Comparison of ENCODE assay signal across 8 cellular contexts in genomic region chr19:10120538-10121198, GRCh38. TPM values are rescaled to one million over a fixed set of nuclear protein-coding genes. Genes with fewer than 3 reads are reported as not detected.
A peak's percentile ranks its signal among the peaks of the same experiment; 100 is the strongest.
DNase-seq lines count a peak whose midpoint lies in the region; ATAC-seq and TF ChIP-seq lines count a peak whose summit lies in the region.

No MANE protein-coding gene starts in this region.

- H3K4me1 ChIP-seq in RWPE2 (ENCODE audit: insufficient read depth, poor library complexity, severe bottlenecking) (peaks cover 9% of the 10 kb centered on the region), esophagus muscularis mucosa (peaks cover 18 to 39% (median 33%) of the 10 kb centered on the region in 4 donors), sigmoid colon (peaks cover 0 to 30% (median 16%) of the 10 kb centered on the region in 4 donors)

- H3K9me3 ChIP-seq in RWPE2 (ENCODE audit: severe bottlenecking), result no peaks in the 10 kb centered on the region
- no peaks in the 10 kb centered on the region for H3K9me3 ChIP-seq in esophagus muscularis mucosa
- no peaks in the 10 kb centered on the region for H3K9me3 ChIP-seq in sigmoid colon

- TF ChIP-seq POLR2A in esophagus muscularis mucosa (IDR thresholded peaks at IDR 0.05; ENCODE audit: low read depth) (no peak), sigmoid colon (IDR thresholded peaks at IDR 0.05) (no peak)

- 76% methylated on average over 9 of the region's 9 CpGs for WGBS in esophagus muscularis mucosa
- WGBS in sigmoid colon, 2 donors, result 62 to 75% methylated on average over 9 of the region's 9 CpGs

- peaks cover 33% of the 10 kb centered on the region for H3K36me3 ChIP-seq in RWPE2 (ENCODE audit: low read depth)
- H3K36me3 ChIP-seq in esophagus muscularis mucosa, result peaks cover 24 to 34% (median 31%) of the 10 kb centered on the region in 4 donors
- peaks cover 16 to 29% (median 23%) of the 10 kb centered on the region in 4 donors for H3K36me3 ChIP-seq in sigmoid colon

- intact Hi-C loops in esophagus muscularis mucosa (cut with DNase I) (no loop called here), sigmoid colon (cut with DNase I) (no loop called here)

- DNase-seq in Daoy (ENCODE audit: low read depth) (peak; percentile 62), RWPE2 (ENCODE audit: low spot score) (no peak), esophagus muscularis mucosa (ENCODE audit: extremely low spot score) (no peak), sigmoid colon (no peak), hypothalamus (lab: John Stamatoyannopoulos, UW) (no peak), omental fat pad (ENCODE audit: low spot score) (no peak), Kasumi-1 (lab: John Stamatoyannopoulos, UW) (no peak)

- peak overlapping the region; percentile 15 for H3K4me3 ChIP-seq in RWPE2 (ENCODE audit: severe bottlenecking)
- peak overlapping the region in 3 of 4 donors; percentile 87 to 94 (median 93) for H3K4me3 ChIP-seq in esophagus muscularis mucosa
- H3K4me3 ChIP-seq in sigmoid colon, result no peak overlapping the region

- TF ChIP-seq EP300 in esophagus muscularis mucosa (IDR thresholded peaks at IDR 0.05) (no peak), sigmoid colon (IDR thresholded peaks at IDR 0.05) (no peak)

- H3K27ac ChIP-seq in RWPE2 (ENCODE audit: poor library complexity, severe bottlenecking) (peak overlapping the region; percentile 54), esophagus muscularis mucosa (replicated peaks in 1 of 4) (peak overlapping the region in 3 of 4 donors; percentile 44 to 88 (median 83)), sigmoid colon (peak overlapping the region; percentile 37 to 88 (median 79))

- H3K27me3 ChIP-seq in RWPE2 (ENCODE audit: insufficient read depth, poor library complexity, severe bottlenecking) (no peaks in the 10 kb centered on the region), esophagus muscularis mucosa (no peaks in the 10 kb centered on the region), sigmoid colon (no peaks in the 10 kb centered on the region)

- ATAC-seq in RWPE2 (ENCODE audit: low read depth) (peak; percentile 52; the same call in 2 of the 3 replicates), HG02623 (IDR thresholded peaks at IDR 0.05; ENCODE audit: unreplicated experiment) (no peak), omental fat pad (ENCODE audit: low FRiP score) (no peak)

- TF ChIP-seq CTCF in RWPE2 (IDR thresholded peaks at IDR 0.05; ENCODE audit: poor library complexity, severe bottlenecking) (no peak), esophagus muscularis mucosa (IDR thresholded peaks at IDR 0.05) (no peak), sigmoid colon (IDR thresholded peaks at IDR 0.05) (no peak), omental fat pad (IDR thresholded peaks at IDR 0.05) (no peak)

RNA-seq across cellular contexts. Expression of gene EIF3G, which starts 1.0 kb away (rescaled TPM):
- 376 and 400 TPM in 2 replicates for total RNA-seq in Daoy (2014; rRNA removed; shearing (Covaris generic))
- total RNA-seq in esophagus muscularis mucosa (100 to 1,000 TPM; 220 to 344 (median 305) TPM), sigmoid colon (100 to 1,000 TPM; 278 to 392 (median 336) TPM), omental fat pad (100 to 1,000 TPM; 223 to 282 (median 242) TPM)
- polyA plus RNA-seq in sigmoid colon, result 100 to 1,000 TPM; 103 to 210 (median 202) TPM

RNA-seq across cellular contexts. Expression of gene P2RY11, which starts 9.2 kb away (rescaled TPM):
- 3.4 and 3.6 TPM in 2 replicates for total RNA-seq in Daoy (2014; rRNA removed; shearing (Covaris generic))
- total RNA-seq in esophagus muscularis mucosa (10 to 100 TPM in 1 of 4 donors, 1 to 10 TPM in 3; 4.9 to 11.3 (median 8.5) TPM), sigmoid colon (10 to 100 TPM in 1 of 4 donors, 1 to 10 TPM in 3; 2.9 to 10.3 (median 6.3) TPM), omental fat pad (10 to 100 TPM in 1 of 4 donors, 1 to 10 TPM in 3; 2.7 to 18.7 (median 4.7) TPM)
- polyA plus RNA-seq in sigmoid colon, result 10 to 100 TPM in 1 of 3 donors, 1 to 10 TPM in 2; 1.2 to 18.5 (median 1.8) TPM

RNA-seq across cellular contexts. Expression of gene PPAN, which starts 14.5 kb away (rescaled TPM):
- 55.3 and 68.6 TPM in 2 replicates for total RNA-seq in Daoy (2014; rRNA removed; shearing (Covaris generic))
- total RNA-seq in esophagus muscularis mucosa, result 10 to 100 TPM; 22.7 to 39.3 (median 29.1) TPM
- total RNA-seq in sigmoid colon, result 10 to 100 TPM; 24.6 to 29.1 (median 25.8) TPM
- 10 to 100 TPM; 16.2 to 58.7 (median 18.5) TPM for polyA plus RNA-seq in sigmoid colon
- total RNA-seq in omental fat pad, result 10 to 100 TPM; 25.0 to 79.7 (median 32.0) TPM

RNA-seq across cellular contexts. Expression of gene ANGPTL6, which starts 18.2 kb away (rescaled TPM):
- 0.69 TPM in 1 of 2 replicates, not detected in the other for total RNA-seq in Daoy (2014; rRNA removed; shearing (Covaris generic))
- total RNA-seq in esophagus muscularis mucosa, result not detected
- total RNA-seq in sigmoid colon, result not detected
- polyA plus RNA-seq in sigmoid colon, result 1 to 10 TPM in 1 of 3 donors, under 1 TPM in 1, not detected in 1; 0.69 to 1.6 TPM
- under 1 TPM in 3 of 4 donors, not detected in 1; 0.31 to 0.84 (median 0.37) TPM for total RNA-seq in omental fat pad

RNA-seq across cellular contexts. Expression of gene SHFL, which starts 34.6 kb away (rescaled TPM):
- total RNA-seq in Daoy (2014; rRNA removed; shearing (Covaris generic)), result 11.1 and 11.4 TPM in 2 replicates
- total RNA-seq in esophagus muscularis mucosa (10 to 100 TPM; 17.4 to 34.9 (median 26.1) TPM), sigmoid colon (10 to 100 TPM; 25.3 to 44.9 (median 27.9) TPM), omental fat pad (10 to 100 TPM; 20.7 to 36.7 (median 27.7) TPM)
- polyA plus RNA-seq in sigmoid colon, result 10 to 100 TPM; 17.1 to 39.0 (median 23.4) TPM

Comparison
In these comparisons a context has a peak if more than half of its experiments do, and no peak if none do; other contexts are left out.
1. H3K4me3 ChIP-seq: peak in RWPE2 (single experiment) and esophagus muscularis mucosa (3 of 4); none in sigmoid colon (0 of 4).
2. Peak in every context shown above with its lines, with median percentiles within 50 percentile points of each other: H3K27ac ChIP-seq.